Comparison of ENCODE assay signal across 9 cellular contexts in genomic region chr17:60604686-60605334, GRCh38. TPM values are rescaled to one million over a fixed set of nuclear protein-coding genes. Genes with fewer than 3 reads are reported as not detected.
DNase-seq lines count a peak whose midpoint lies in the region; ATAC-seq and TF ChIP-seq lines count a peak whose summit lies in the region.
"Had no signal": no experiment of that assay in that cellular context is flagged by ENCODE, and none has a peak within 500 bp of the region (broad histone marks: within the 10 kb centered on the region; RNA-seq: fewer than 3 reads in every experiment).

No MANE protein-coding gene starts in this region.

- POLR2A ChIA-PET in CD4-positive, alpha-beta T cell (lab: Charles Lee): no interaction called here

- intact Hi-C loops in CD4-positive, alpha-beta T cell (cut with DNase I, micrococcal nuclease): loop anchor here (5.0 kb wide), 2 partner anchors 32 to 213 kb away; partner anchors contain the start of gene USP32 (in 2 of the 2)
- intact Hi-C loops in CD14-positive monocyte (cut with micrococcal nuclease): loop anchor here in 1 of 2 donors (5.0 kb wide), 1 partner anchor 78 kb away; the partner anchor contains the start of gene APPBP2

- H3K27ac ChIP-seq in CD4-positive, alpha-beta T cell (ENCODE audit: low read depth, low read length): no peak overlapping the region

- H3K36me3 Mint-ChIP-seq in CD4-positive, alpha-beta T cell (ENCODE audit: low read depth): peaks cover 12% of the 10 kb centered on the region
- peaks cover 0 to 4% of the 10 kb centered on the region in 2 donors for H3K36me3 Mint-ChIP-seq in CD14-positive monocyte
- peaks cover 11% of the 10 kb centered on the region for H3K36me3 Mint-ChIP-seq in T-helper 2 cell treated with Interferon-gamma antibody and Interleukin-4, amounts not matched to agents 5 μg/mL and 100 μg/mL, for 36 hours (ENCODE audit: low read depth)
- H3K36me3 Mint-ChIP-seq: natural killer cell had no signal

- H3K27me3 Mint-ChIP-seq in CD4-positive, alpha-beta T cell: no peaks in the 10 kb centered on the region
- H3K27me3 Mint-ChIP-seq in CD14-positive monocyte (ENCODE audit: low read depth in 3 of 3): no peaks in the 10 kb centered on the region
- H3K27me3 Mint-ChIP-seq in T-helper 2 cell treated with Interferon-gamma antibody and Interleukin-4, amounts not matched to agents 5 μg/mL and 100 μg/mL, for 36 hours (ENCODE audit: low read depth): no peaks in the 10 kb centered on the region

- no peak overlapping the region for H3K27ac Mint-ChIP-seq in CD4-positive, alpha-beta T cell
- peak overlapping the region in 1 of 7 donors; percentile 20 for H3K27ac Mint-ChIP-seq in CD14-positive monocyte
- no peak overlapping the region for H3K27ac Mint-ChIP-seq in T-helper 2 cell treated with Interferon-gamma antibody and Interleukin-4, amounts not matched to agents 5 μg/mL and 100 μg/mL, for 36 hours
- H3K27ac Mint-ChIP-seq: natural killer cell had no signal

- TF ChIP-seq CTCF in CD4-positive, alpha-beta T cell (IDR thresholded peaks at IDR 0.05): no peak
- no peak for TF ChIP-seq CTCF in cardiac fibroblast (IDR thresholded peaks at IDR 0.05; ENCODE audit: low read depth, low read length)
- no peak for TF ChIP-seq CTCF in CD14-positive monocyte (IDR thresholded peaks at IDR 0.05)

- H3K36me3 ChIP-seq in MG63: no peaks in the 10 kb centered on the region

- CTCF ChIA-PET in CD4-positive, alpha-beta T cell (lab: Charles Lee): interaction anchor here (0.6 kb wide), 1 partner anchor 965 kb away, joined by 4 read pairs; no protein-coding TSS in a partner anchor

- no peaks in the 10 kb centered on the region for H3K9me3 Mint-ChIP-seq in CD4-positive, alpha-beta T cell
- no peaks in the 10 kb centered on the region for H3K9me3 Mint-ChIP-seq in CD14-positive monocyte
- no peaks in the 10 kb centered on the region for H3K9me3 Mint-ChIP-seq in T-helper 2 cell treated with Interferon-gamma antibody and Interleukin-4, amounts not matched to agents 5 μg/mL and 100 μg/mL, for 36 hours
- H3K9me3 Mint-ChIP-seq: natural killer cell had no signal

- no peak for ATAC-seq in CD4-positive, alpha-beta T cell (ENCODE audit: poor library complexity)
- ATAC-seq: natural killer cell had no signal

- peaks cover 54% of the 10 kb centered on the region for H3K4me1 Mint-ChIP-seq in CD4-positive, alpha-beta T cell (ENCODE audit: low read depth)
- peaks cover 52% of the 10 kb centered on the region for H3K4me1 Mint-ChIP-seq in CD14-positive monocyte
- H3K4me1 Mint-ChIP-seq in T-helper 2 cell treated with Interferon-gamma antibody and Interleukin-4, amounts not matched to agents 5 μg/mL and 100 μg/mL, for 36 hours (ENCODE audit: low read depth): peaks cover 27% of the 10 kb centered on the region

- H3K9me3 ChIP-seq in CD4-positive, alpha-beta T cell (ENCODE audit: control insufficient read depth, low read length): no peaks in the 10 kb centered on the region
- H3K9me3 ChIP-seq in MG63: no peaks in the 10 kb centered on the region

- no peak for DNase-seq in CD4-positive, alpha-beta T cell
- peak; percentile 91 for DNase-seq in MG63
- peak; percentile 66 for DNase-seq in cardiac fibroblast (ENCODE audit: low read depth in 2 of 2)
- peak; percentile 75 for DNase-seq in myocyte (ENCODE audit: low read depth)
- no peak for DNase-seq in NK-92 treated with Interleukin-12 subunit alpha and Interleukin-12 subunit beta, amount 100 ng/mL, for 24 hours (lab: John Stamatoyannopoulos, UW)
- no peak for DNase-seq in CD14-positive monocyte (ENCODE audit: low spot score)
- DNase-seq in stimulated activated CD4-positive, alpha-beta T cell treated with anti-CD3 and anti-CD28 coated beads, Interleukin-1b, Interleukin-23, amount 100 ng/mL, for 48 hours: no peak
- DNase-seq in T-helper 2 cell treated with Interferon-gamma antibody and Interleukin-4, amounts not matched to agents 5 μg/mL and 100 μg/mL, for 36 hours (ENCODE audit: low spot score): no peak
- DNase-seq: natural killer cell had no signal

- H3K4me3 ChIP-seq in MG63: no peak overlapping the region
- H3K4me3 ChIP-seq in cardiac fibroblast (replicated peaks in 1 of 2; ENCODE audit: low read depth in 2 of 2, low read length in 2 of 2): no peak overlapping the region

- H3K4me3 Mint-ChIP-seq in CD4-positive, alpha-beta T cell: peak overlapping the region; percentile 62
- no peak overlapping the region for H3K4me3 Mint-ChIP-seq in CD14-positive monocyte
- H3K4me3 Mint-ChIP-seq in T-helper 2 cell treated with Interferon-gamma antibody and Interleukin-4, amounts not matched to agents 5 μg/mL and 100 μg/mL, for 36 hours: no peak overlapping the region

- H3K27me3 ChIP-seq in CD4-positive, alpha-beta T cell (ENCODE audit: control insufficient read depth, insufficient read depth, low read length): no peaks in the 10 kb centered on the region
- H3K27me3 ChIP-seq in MG63: no peaks in the 10 kb centered on the region

RNA-seq across cellular contexts. Expression of gene PPM1D, which starts 4.8 kb away (rescaled TPM):
- 10 to 100 TPM; 18.1 to 18.3 TPM for total RNA-seq in CD4-positive, alpha-beta T cell
- total RNA-seq in MG63 (2014; rRNA removed; shearing (Covaris generic); ENCODE audit: low replicate concordance): 12.4 and 26.6 TPM in 2 replicates
- 9.2 and 9.7 TPM in 2 replicates for total RNA-seq in myocyte
- polyA plus RNA-seq in myocyte (2012): 5.5 TPM
- 1 to 10 TPM; 7.2 to 7.3 TPM for polyA plus RNA-seq in CD14-positive monocyte

Comparison
In these comparisons a context has a peak if more than half of its experiments do, and no peak if none do; other contexts are left out.
1. DNase-seq: peak in MG63 (single experiment), cardiac fibroblast (2 of 2) and myocyte (single experiment); none in CD4-positive, alpha-beta T cell (0 of 10), NK-92 treated with Interleukin-12 subunit alpha and Interleukin-12 subunit beta, amount 100 ng/mL, for 24 hours (single experiment), CD14-positive monocyte (single experiment), stimulated activated CD4-positive, alpha-beta T cell treated with anti-CD3 and anti-CD28 coated beads, Interleukin-1b, Interleukin-23, amount 100 ng/mL, for 48 hours (single experiment) and T-helper 2 cell treated with Interferon-gamma antibody and Interleukin-4, amounts not matched to agents 5 μg/mL and 100 μg/mL, for 36 hours (single experiment).